ENCODE assay signal across 39 cellular contexts in the genomic region with DNA sequence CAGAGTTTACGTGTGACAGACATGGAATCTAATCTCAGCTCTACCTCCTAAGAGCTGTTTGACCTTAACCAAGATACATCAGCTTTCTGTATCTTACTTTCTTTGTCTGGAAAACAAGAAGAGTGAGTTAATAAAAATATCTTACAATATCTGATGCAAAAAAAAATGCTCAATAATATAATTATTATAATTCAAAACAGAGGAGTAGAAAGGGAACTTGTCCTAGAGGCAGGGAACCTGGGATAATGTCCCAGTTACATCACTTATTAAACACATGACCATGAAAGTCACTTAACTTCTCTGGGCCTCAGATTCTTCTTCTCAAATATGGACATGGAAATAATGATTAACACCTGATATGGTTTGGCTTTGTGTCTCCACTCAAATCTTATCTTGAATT.
"Had no signal": no experiment of that assay in that cellular context is flagged by ENCODE, and none has a peak within 500 bp of the region (broad histone marks: within the 10 kb centered on the region; RNA-seq: fewer than 3 reads in every experiment).

No MANE protein-coding gene starts in this region.

- H3K36me3 Mint-ChIP-seq: activated naive CD4-positive, alpha-beta T cell treated with anti-CD3 and anti-CD28 coated beads, Interleukin-2, amount 10 ng/mL, durations not matched to agents 7 days and 5 days; activated naive CD4-positive, alpha-beta T cell treated with anti-CD3 and anti-CD28 coated beads, Interleukin-2, amount 50 U/mL, for 24 hours; activated naive CD4-positive, alpha-beta T cell treated with anti-CD3 and anti-CD28 coated beads, Interleukin-2, amount 50 U/mL, for 72 hours; activated naive CD8-positive, alpha-beta T cell; activated naive CD8-positive, alpha-beta T cell treated with anti-CD3 and anti-CD28 coated beads for 36 hours; activated naive CD8-positive, alpha-beta T cell treated with anti-CD3 and anti-CD28 coated beads, Interleukin-2, amount 10 ng/mL, durations not matched to agents 7 days and 5 days; brain had no signal

- H3K4me1 ChIP-seq: adrenal gland, ascending aorta, body of pancreas, breast epithelium had no signal

- ATAC-seq: activated naive CD4-positive, alpha-beta T cell treated with anti-CD3 and anti-CD28 coated beads, Interleukin-2, amount 50 U/mL, for 72 hours; activated naive CD8-positive, alpha-beta T cell treated with anti-CD3 and anti-CD28 coated beads, Interleukin-2, amount 50 U/mL, for 24 hours; activated T-cell treated with anti-CD3 and anti-CD28 coated beads, Interleukin-2, amount 50 U/mL, for 4 hours; activated T-cell treated with anti-CD3 and anti-CD28 coated beads, Interleukin-2, amount 50 U/mL, for 72 hours; activated T-helper 17 cell treated with anti-CD3 and anti-CD28 coated beads, Interleukin-2, amount 50 U/mL, for 72 hours; body of pancreas had no signal

- H3K27ac Mint-ChIP-seq: activated naive CD4-positive, alpha-beta T cell treated with anti-CD3 and anti-CD28 coated beads for 36 hours; activated naive CD4-positive, alpha-beta T cell treated with anti-CD3 and anti-CD28 coated beads, Interleukin-2, amount 10 ng/mL, durations not matched to agents 7 days and 5 days; activated naive CD4-positive, alpha-beta T cell treated with anti-CD3 and anti-CD28 coated beads, Interleukin-2, amount 50 U/mL, for 24 hours; activated naive CD8-positive, alpha-beta T cell; activated naive CD8-positive, alpha-beta T cell treated with anti-CD3 and anti-CD28 coated beads for 36 hours; activated naive CD8-positive, alpha-beta T cell treated with anti-CD3 and anti-CD28 coated beads, Interleukin-2, amount 10 ng/mL, durations not matched to agents 7 days and 5 days; activated naive CD8-positive, alpha-beta T cell treated with anti-CD3 and anti-CD28 coated beads, Interleukin-2, amount 50 U/mL, for 24 hours; activated T-cell treated with anti-CD3 and anti-CD28 coated beads, Interleukin-2, amount 50 U/mL, for 24 hours; activated T-cell treated with anti-CD3 and anti-CD28 coated beads, Interleukin-2, amount 50 U/mL, for 72 hours; activated T-helper 1 cell treated with anti-CD3 and anti-CD28 coated beads, Interleukin-12 subunit alpha, Interleukin-12 subunit beta, Interleukin-2, Interleukin-4 antibody, amounts not matched to agents 30 ng/mL and 10 ng/mL and 1 ng/mL, durations not matched to agents 14 hours and 24 hours and 36 hours; activated T-helper 17 cell treated with anti-CD3 and anti-CD28 coated beads, Interleukin-2, amount 50 U/mL, for 72 hours; activated T-helper 2 cell treated with anti-CD3 and anti-CD28 coated beads, Interferon-gamma antibody, Interleukin-2, Interleukin-4, amounts not matched to agents 10 μg/mL and 5 μg/mL and 100 μg/mL, durations not matched to agents 14 hours and 24 hours and 36 hours; brain had no signal

- H3K4me1 Mint-ChIP-seq: activated naive CD4-positive, alpha-beta T cell treated with anti-CD3 and anti-CD28 coated beads, Interleukin-2, amount 10 ng/mL, durations not matched to agents 7 days and 5 days; activated naive CD4-positive, alpha-beta T cell treated with anti-CD3 and anti-CD28 coated beads, Interleukin-2, amount 50 U/mL, for 24 hours; activated naive CD8-positive, alpha-beta T cell treated with anti-CD3 and anti-CD28 coated beads for 36 hours; activated naive CD8-positive, alpha-beta T cell treated with anti-CD3 and anti-CD28 coated beads, Interleukin-2, amount 10 ng/mL, durations not matched to agents 7 days and 5 days; activated naive CD8-positive, alpha-beta T cell treated with anti-CD3 and anti-CD28 coated beads, Interleukin-2, amount 50 U/mL, for 24 hours; activated T-helper 17 cell treated with anti-CD3 and anti-CD28 coated beads, Interleukin-2, amount 50 U/mL, for 72 hours; brain; central memory CD8-positive, alpha-beta T cell had no signal

- DNase-seq: activated effector memory CD4-positive, alpha-beta T cell treated with anti-CD3 and anti-CD28 coated beads, Interleukin-2, amount 50 U/mL, for 16 hours; activated effector memory CD4-positive, alpha-beta T cell treated with Interleukin-2 at 50 U/mL for 16 hours; activated gamma-delta T cell; activated gamma-delta T cell treated with Interleukin-2 at 50 U/mL for 16 hours; activated naive CD4-positive, alpha-beta T cell; activated naive CD4-positive, alpha-beta T cell treated with anti-CD3 and anti-CD28 coated beads for 36 hours; activated naive CD4-positive, alpha-beta T cell treated with anti-CD3 and anti-CD28 coated beads, Interleukin-2, amount 10 ng/mL, durations not matched to agents 7 days and 5 days; activated naive CD4-positive, alpha-beta T cell treated with anti-CD3 and anti-CD28 coated beads, Interleukin-2, amount 50 U/mL, for 16 hours; activated naive CD4-positive, alpha-beta T cell treated with Interleukin-2 at 50 U/mL for 16 hours; activated naive CD8-positive, alpha-beta T cell treated with anti-CD3 and anti-CD28 coated beads for 36 hours; activated naive CD8-positive, alpha-beta T cell treated with anti-CD3 and anti-CD28 coated beads, Interleukin-2, amount 10 ng/mL, durations not matched to agents 7 days and 5 days; activated naive CD8-positive, alpha-beta T cell treated with anti-CD3 and anti-CD28 coated beads, Interleukin-2, amount 50 U/mL, for 24 hours; activated T-cell treated with anti-CD3 and anti-CD28 coated beads, Interleukin-2, amount 50 U/mL, for 1 hour; activated T-cell treated with anti-CD3 and anti-CD28 coated beads, Interleukin-2, amount 50 U/mL, for 24 hours; activated T-cell treated with anti-CD3 and anti-CD28 coated beads, Interleukin-2, amount 50 U/mL, for 4 hours; activated T-cell treated with anti-CD3 and anti-CD28 coated beads, Interleukin-2, amount 50 U/mL, for 48 hours; activated T-cell treated with anti-CD3 and anti-CD28 coated beads, Interleukin-2, amount 50 U/mL, for 72 hours; adrenal gland; amniotic stem cell; amygdala; anterior cingulate cortex; aorta; body of pancreas; brain microvascular endothelial cell; caudate nucleus; central memory CD4-positive, alpha-beta T cell; cerebellar nuclear complex had no signal

- H3K27me3 ChIP-seq: adrenal gland, ascending aorta, body of pancreas, brain microvascular endothelial cell, breast epithelium, cardiac muscle cell had no signal

- FAIRE-seq: bronchial epithelial cell had no signal

- H3K9me3 Mint-ChIP-seq: activated naive CD4-positive, alpha-beta T cell treated with anti-CD3 and anti-CD28 coated beads for 36 hours; activated naive CD4-positive, alpha-beta T cell treated with anti-CD3 and anti-CD28 coated beads, Interleukin-2, amount 10 ng/mL, durations not matched to agents 7 days and 5 days; activated naive CD4-positive, alpha-beta T cell treated with anti-CD3 and anti-CD28 coated beads, Interleukin-2, amount 50 U/mL, for 24 hours; activated naive CD4-positive, alpha-beta T cell treated with anti-CD3 and anti-CD28 coated beads, Interleukin-2, amount 50 U/mL, for 72 hours; activated naive CD8-positive, alpha-beta T cell treated with anti-CD3 and anti-CD28 coated beads for 36 hours; activated naive CD8-positive, alpha-beta T cell treated with anti-CD3 and anti-CD28 coated beads, Interleukin-2, amount 10 ng/mL, durations not matched to agents 7 days and 5 days; activated naive CD8-positive, alpha-beta T cell treated with anti-CD3 and anti-CD28 coated beads, Interleukin-2, amount 50 U/mL, for 24 hours; activated T-cell treated with anti-CD3 and anti-CD28 coated beads, Interleukin-2, amount 50 U/mL, for 24 hours; activated T-cell treated with anti-CD3 and anti-CD28 coated beads, Interleukin-2, amount 50 U/mL, for 4 hours; activated T-helper 1 cell treated with anti-CD3 and anti-CD28 coated beads, Interleukin-12 subunit alpha, Interleukin-12 subunit beta, Interleukin-2, Interleukin-4 antibody, amounts not matched to agents 30 ng/mL and 10 ng/mL and 1 ng/mL, durations not matched to agents 14 hours and 24 hours and 36 hours; activated T-helper 17 cell treated with anti-CD3 and anti-CD28 coated beads, Interleukin-2, amount 50 U/mL, for 72 hours; activated T-helper 2 cell treated with anti-CD3 and anti-CD28 coated beads, Interferon-gamma antibody, Interleukin-2, Interleukin-4, amounts not matched to agents 10 μg/mL and 5 μg/mL and 100 μg/mL, durations not matched to agents 14 hours and 24 hours and 36 hours; central memory CD8-positive, alpha-beta T cell had no signal

- H3K27me3 Mint-ChIP-seq: activated naive CD4-positive, alpha-beta T cell treated with anti-CD3 and anti-CD28 coated beads, Interleukin-2, amount 10 ng/mL, durations not matched to agents 7 days and 5 days; activated naive CD4-positive, alpha-beta T cell treated with anti-CD3 and anti-CD28 coated beads, Interleukin-2, amount 50 U/mL, for 24 hours; activated naive CD8-positive, alpha-beta T cell; activated naive CD8-positive, alpha-beta T cell treated with anti-CD3 and anti-CD28 coated beads for 36 hours; activated naive CD8-positive, alpha-beta T cell treated with anti-CD3 and anti-CD28 coated beads, Interleukin-2, amount 10 ng/mL, durations not matched to agents 7 days and 5 days; activated naive CD8-positive, alpha-beta T cell treated with anti-CD3 and anti-CD28 coated beads, Interleukin-2, amount 50 U/mL, for 24 hours; activated T-cell treated with anti-CD3 and anti-CD28 coated beads, Interleukin-2, amount 50 U/mL, for 24 hours; activated T-helper 17 cell treated with anti-CD3 and anti-CD28 coated beads, Interleukin-2, amount 50 U/mL, for 72 hours; brain; central memory CD8-positive, alpha-beta T cell had no signal

- H3K27ac ChIP-seq: adrenal gland, ascending aorta, body of pancreas, brain microvascular endothelial cell, breast epithelium, cardiac muscle cell had no signal

- H3K4me3 Mint-ChIP-seq: activated naive CD4-positive, alpha-beta T cell treated with anti-CD3 and anti-CD28 coated beads for 36 hours; activated naive CD4-positive, alpha-beta T cell treated with anti-CD3 and anti-CD28 coated beads, Interleukin-2, amount 10 ng/mL, durations not matched to agents 7 days and 5 days; activated naive CD4-positive, alpha-beta T cell treated with anti-CD3 and anti-CD28 coated beads, Interleukin-2, amount 50 U/mL, for 24 hours; activated naive CD8-positive, alpha-beta T cell; activated naive CD8-positive, alpha-beta T cell treated with anti-CD3 and anti-CD28 coated beads for 36 hours; activated naive CD8-positive, alpha-beta T cell treated with anti-CD3 and anti-CD28 coated beads, Interleukin-2, amount 10 ng/mL, durations not matched to agents 7 days and 5 days; activated naive CD8-positive, alpha-beta T cell treated with anti-CD3 and anti-CD28 coated beads, Interleukin-2, amount 50 U/mL, for 24 hours; activated T-cell treated with anti-CD3 and anti-CD28 coated beads, Interleukin-2, amount 50 U/mL, for 24 hours; activated T-cell treated with anti-CD3 and anti-CD28 coated beads, Interleukin-2, amount 50 U/mL, for 4 hours; activated T-cell treated with anti-CD3 and anti-CD28 coated beads, Interleukin-2, amount 50 U/mL, for 72 hours; activated T-helper 1 cell treated with anti-CD3 and anti-CD28 coated beads, Interleukin-12 subunit alpha, Interleukin-12 subunit beta, Interleukin-2, Interleukin-4 antibody, amounts not matched to agents 30 ng/mL and 10 ng/mL and 1 ng/mL, durations not matched to agents 14 hours and 24 hours and 36 hours; activated T-helper 17 cell treated with anti-CD3 and anti-CD28 coated beads, Interleukin-2, amount 50 U/mL, for 72 hours; brain; central memory CD8-positive, alpha-beta T cell had no signal

- H3K36me3 ChIP-seq: adrenal gland, ascending aorta, brain microvascular endothelial cell, breast epithelium, cardiac muscle cell had no signal

- H3K4me3 ChIP-seq: adrenal gland, ascending aorta, body of pancreas, breast epithelium, cardiac muscle cell had no signal

- H3K9me3 ChIP-seq: adrenal gland, ascending aorta, body of pancreas, breast epithelium had no signal
